In genomic region chr18:6929370-6930102, GRCh38 we compare ENCODE assay signal across 20 cellular contexts.
DNase-seq lines count a peak whose midpoint lies in the region; ATAC-seq and TF ChIP-seq lines count a peak whose summit lies in the region.
"Had no signal": no experiment of that assay in that cellular context is flagged by ENCODE, and none has a peak within 500 bp of the region (broad histone marks: within the 10 kb centered on the region; RNA-seq: fewer than 3 reads in every experiment).

No MANE protein-coding gene starts in this region.

- H2BK5ac ChIP-seq in neuronal stem cell (ENCODE audit: low read length), result no peak overlapping the region

- no peak overlapping the region for H2AK5ac ChIP-seq in neuronal stem cell (ENCODE audit: low read depth, low read length)

- no peak overlapping the region for H4K8ac ChIP-seq in neuronal stem cell (ENCODE audit: low read depth, low read length)

- H3K18ac ChIP-seq in neuronal stem cell (ENCODE audit: low read length), result peak overlapping the region; percentile 67

- TF ChIP-seq POLR2A in body of pancreas (IDR thresholded peaks at IDR 0.05) (peak in 1 of 3 donors; percentile 39), ovary (IDR thresholded peaks at IDR 0.05) (no peak)

- H3K4ac ChIP-seq in neuronal stem cell (ENCODE audit: low read length), result no peak overlapping the region

- no peak overlapping the region for H3K4me3 Mint-ChIP-seq in Calu3 (ENCODE audit: low read depth, unreplicated experiment)
- H3K4me3 Mint-ChIP-seq: activated CD4-positive, alpha-beta T cell treated with anti-CD3 and anti-CD28 coated beads for 36 hours; CD8-positive, alpha-beta T cell; central memory CD8-positive, alpha-beta T cell had no signal

- H3K9me3 ChIP-seq in MG63, result no peaks in the 10 kb centered on the region
- no peaks in the 10 kb centered on the region for H3K9me3 ChIP-seq in body of pancreas
- no peaks in the 10 kb centered on the region for H3K9me3 ChIP-seq in neuronal stem cell (replicated peaks in 1 of 2; ENCODE audit: control insufficient read depth in 2 of 2, insufficient read depth in 1 of 2, low read depth in 1 of 2, low read length in 2 of 2)
- H3K9me3 ChIP-seq in ovary, result no peaks in the 10 kb centered on the region
- H3K9me3 ChIP-seq: heart right ventricle, neutrophil had no signal

- H3K9me3 Mint-ChIP-seq in Calu3 (ENCODE audit: low read depth, unreplicated experiment), result no peaks in the 10 kb centered on the region
- H3K9me3 Mint-ChIP-seq: CD8-positive, alpha-beta T cell had no signal

- no peaks in the 10 kb centered on the region for H3K4me1 ChIP-seq in body of pancreas
- peaks cover 3 to 6% of the 10 kb centered on the region in 2 donors for H3K4me1 ChIP-seq in neuronal stem cell (ENCODE audit: control insufficient read depth in 2 of 2, insufficient read depth in 1 of 2, low read depth in 1 of 2, low read length in 2 of 2)
- H3K4me1 ChIP-seq in ovary (ENCODE audit: insufficient read depth), result peaks cover 2% of the 10 kb centered on the region
- H3K4me1 ChIP-seq: heart right ventricle had no signal

- no peak overlapping the region for H2BK12ac ChIP-seq in neuronal stem cell (ENCODE audit: low read length)

- intact Hi-C loops in Calu3 (cut with micrococcal nuclease; ENCODE audit: unreplicated experiment), result no loop called here
- intact Hi-C loops in body of pancreas (cut with DNase I), result no loop called here
- intact Hi-C loops in ovary (cut with DNase I), result loop anchor here in 1 of 4 donors (10.0 kb wide), 1 partner anchor 245 kb away; no protein-coding TSS in a partner anchor

- peak overlapping the region; percentile 53 for H2BK120ac ChIP-seq in neuronal stem cell (ENCODE audit: low read depth, low read length)

- no peak overlapping the region for H3K27ac Mint-ChIP-seq in Calu3 (ENCODE audit: unreplicated experiment)
- H3K27ac Mint-ChIP-seq: activated CD4-positive, alpha-beta T cell treated with anti-CD3 and anti-CD28 coated beads for 36 hours; CD8-positive, alpha-beta T cell had no signal

- no peak overlapping the region for H4K91ac ChIP-seq in neuronal stem cell (ENCODE audit: low read depth, low read length, poor library complexity)

- ATAC-seq in body of pancreas (peak; percentile 64), HG03432 (IDR thresholded peaks at IDR 0.05; ENCODE audit: unreplicated experiment) (no peak)
- ATAC-seq: activated CD4-positive, alpha-beta T cell treated with anti-CD3 and anti-CD28 coated beads for 36 hours; CD8-positive, alpha-beta T cell had no signal

- CTCF ChIA-PET in Calu3 (lab: Charles Lee), result no interaction called here

- TF ChIP-seq EP300 in ovary (IDR thresholded peaks at IDR 0.05), result no peak

- H3K27ac ChIP-seq in body of pancreas (no peak overlapping the region), neuronal stem cell (replicated peaks; ENCODE audit: low read length) (no peak overlapping the region), ovary (no peak overlapping the region)
- H3K27ac ChIP-seq: heart right ventricle, KMS-11, neutrophil had no signal

- H3K9ac ChIP-seq in neuronal stem cell (ENCODE audit: low read depth, low read length, poor library complexity), result no peak overlapping the region
- H3K9ac ChIP-seq: KMS-11 had no signal

- no peaks in the 10 kb centered on the region for H3K36me3 ChIP-seq in MG63
- H3K36me3 ChIP-seq in body of pancreas (replicated peaks in 1 of 2; ENCODE audit: insufficient read depth in 1 of 2, low read depth in 2 of 2), result no peaks in the 10 kb centered on the region
- H3K36me3 ChIP-seq in neuronal stem cell (replicated peaks in 1 of 2; ENCODE audit: control insufficient read depth in 2 of 2, insufficient read depth in 2 of 2, low read length in 2 of 2), result no peaks in the 10 kb centered on the region
- no peaks in the 10 kb centered on the region for H3K36me3 ChIP-seq in ovary
- H3K36me3 ChIP-seq: heart right ventricle, neutrophil had no signal

- no TSS peak for BruUV-seq in Calu3 (replicated peaks; lab: Mats Ljungman, UMichigan)

- H2AFZ ChIP-seq in neuronal stem cell (ENCODE audit: low read length), result no peak overlapping the region

- TF ChIP-seq CTCF in Calu3 (IDR thresholded peaks at IDR 0.05; ENCODE audit: unreplicated experiment) (no peak), body of pancreas (IDR thresholded peaks at IDR 0.05) (no peak), ovary (IDR thresholded peaks at IDR 0.05) (no peak)

- H3K27me3 ChIP-seq in MG63 (peaks cover 4% of the 10 kb centered on the region; the same call in 1 of the 2 replicates), body of pancreas (no peaks in the 10 kb centered on the region), neuronal stem cell (ENCODE audit: control insufficient read depth in 3 of 3, insufficient read depth in 3 of 3, low read depth in 1 of 3, low read length in 3 of 3) (no peaks in the 10 kb centered on the region), ovary (no peaks in the 10 kb centered on the region)
- H3K27me3 ChIP-seq: heart right ventricle had no signal

- peak overlapping the region; percentile 23 for H3K23ac ChIP-seq in neuronal stem cell (ENCODE audit: low read depth, low read length, poor library complexity)

- peaks cover 50% of the 10 kb centered on the region for H3K27me3 Mint-ChIP-seq in Calu3 (ENCODE audit: unreplicated experiment)
- H3K27me3 Mint-ChIP-seq: activated CD4-positive, alpha-beta T cell treated with anti-CD3 and anti-CD28 coated beads for 36 hours; central memory CD8-positive, alpha-beta T cell had no signal

- H2BK15ac ChIP-seq in neuronal stem cell (ENCODE audit: low read length), result peak overlapping the region; percentile 77

- no peak overlapping the region for H3K14ac ChIP-seq in neuronal stem cell (ENCODE audit: low read length)

- H3K4me2 ChIP-seq in neuronal stem cell (ENCODE audit: insufficient read depth, low read length, poor library complexity, severe bottlenecking), result no peak overlapping the region
- H3K4me2 ChIP-seq: KMS-11 had no signal

- no peaks in the 10 kb centered on the region for H3K79me1 ChIP-seq in neuronal stem cell (ENCODE audit: low read depth, low read length)

- peak overlapping the region; percentile 34 for H3K4me3 ChIP-seq in MG63
- H3K4me3 ChIP-seq in body of pancreas, result no peak overlapping the region
- no peak overlapping the region for H3K4me3 ChIP-seq in neuronal stem cell (ENCODE audit: low read length in 2 of 2)
- H3K4me3 ChIP-seq in ovary, result no peak overlapping the region
- H3K4me3 ChIP-seq: heart right ventricle had no signal

- no peaks in the 10 kb centered on the region for H3K36me3 Mint-ChIP-seq in Calu3 (ENCODE audit: insufficient read depth, unreplicated experiment)
- H3K36me3 Mint-ChIP-seq: CD8-positive, alpha-beta T cell had no signal

- no peaks in the 10 kb centered on the region for H3K4me1 Mint-ChIP-seq in Calu3 (ENCODE audit: low read depth, unreplicated experiment)
- H3K4me1 Mint-ChIP-seq: activated CD4-positive, alpha-beta T cell treated with anti-CD3 and anti-CD28 coated beads for 36 hours; central memory CD8-positive, alpha-beta T cell had no signal

- WGBS in body of pancreas, 2 donors, result 86 to 96% methylated on average over 38 to 45 of the region's 45 CpGs
- no CpG with 5 or more reads among the region's 45 CpGs for WGBS in neuronal stem cell (ENCODE audit: extremely low coverage in 2 of 2, insufficient read length in 2 of 2, insufficient replicate concordance in 1 of 2), 2 donors
- 91 to 94% (median 92%) methylated on average over 44 to 45 of the region's 45 CpGs for whole genome bisulfite sequencing in ovary, 3 donors

- peak; percentile 25 for DNase-seq in Calu3
- DNase-seq in MG63, result peak; percentile 71
- peak in 1 of 4 donors; percentile 70 for DNase-seq in body of pancreas
- DNase-seq in neuronal stem cell (ENCODE audit: low spot score), result no peak
- DNase-seq in EL, result no peak
- DNase-seq in ovary, result no peak
- no peak for DNase-seq in stimulated activated CD8-positive, alpha-beta memory T cell treated with anti-CD3 and anti-CD28 coated beads, Interleukin-4, amount 100 ng/mL, for 48 hours
- DNase-seq: activated CD4-positive, alpha-beta T cell treated with anti-CD3 and anti-CD28 coated beads for 36 hours; activated effector memory CD4-positive, alpha-beta T cell treated with anti-CD3 and anti-CD28 coated beads, Interleukin-2, amount 50 U/mL, for 16 hours; amniotic stem cell; CD8-positive, alpha-beta T cell; effector memory CD4-positive, alpha-beta T cell; GF-D8; heart right ventricle; kidney glomerular epithelial cell; SIG-M5 had no signal

Comparison
In these comparisons a context has a peak if more than half of its experiments do, and no peak if none do; other contexts are left out.
1. DNase-seq: peak in Calu3 (single experiment) and MG63 (single experiment); none in neuronal stem cell (single experiment), EL (single experiment), ovary (0 of 5) and stimulated activated CD8-positive, alpha-beta memory T cell treated with anti-CD3 and anti-CD28 coated beads, Interleukin-4, amount 100 ng/mL, for 48 hours (single experiment).